26 cellular contexts compared by ENCODE assay signal in genomic region chrX:12648995-12649394, GRCh38.
"Had no signal": no experiment of that assay in that cellular context is flagged by ENCODE, and none has a peak within 500 bp of the region (broad histone marks: within the 10 kb centered on the region; RNA-seq: fewer than 3 reads in every experiment).

No MANE protein-coding gene starts in this region.

- ATAC-seq: effector memory CD8-positive, alpha-beta T cell; esophagus mucosa; foreskin keratinocyte; gastroesophageal sphincter; left lung; lower lobe of right lung; mucosa of descending colon had no signal

- H3K9me3 Mint-ChIP-seq: dendritic cell treated with granulocyte-macrophage colony-stimulating factor and Interleukin-4, amounts not matched to agents 40 ng/mL and 50 ng/mL, for 4 days; effector memory CD8-positive, alpha-beta T cell had no signal

- H3K9me3 ChIP-seq: colonic mucosa, esophagus squamous epithelium, gastroesophageal sphincter, left lung, lower lobe of right lung, mucosa of descending colon had no signal

- H3K27ac ChIP-seq: colonic mucosa, epithelial cell of prostate, esophagus squamous epithelium, foreskin keratinocyte, gastroesophageal sphincter, heart left ventricle, hepatocyte, left lung, lower lobe of right lung had no signal

- DNase-seq: colonic mucosa; cortex of kidney; effector CD8-positive, alpha-beta T cell; effector memory CD8-positive, alpha-beta T cell; endodermal cell; erythroblast; esophagus squamous epithelium; foreskin keratinocyte; hypothalamus; immature natural killer cell; islet precursor cell; left cardiac atrium; left lung; lower lobe of right lung; mesenchymal stem cell; mucosa of descending colon; naive B cell had no signal

- H3K4me2 ChIP-seq: hepatocyte had no signal

- H3K4me3 ChIP-seq: colonic mucosa, esophagus squamous epithelium, gastroesophageal sphincter, heart left ventricle, hepatocyte, left lung, lower lobe of right lung, mucosa of descending colon had no signal

- H3K27ac Mint-ChIP-seq: dendritic cell treated with granulocyte-macrophage colony-stimulating factor and Interleukin-4, amounts not matched to agents 40 ng/mL and 50 ng/mL, for 4 days; effector memory CD8-positive, alpha-beta T cell; endodermal cell; immature natural killer cell; mesothelial cell of epicardium; naive B cell had no signal

- H2AFZ ChIP-seq: hepatocyte had no signal

- H3K36me3 Mint-ChIP-seq: immature natural killer cell, mesothelial cell of epicardium had no signal

- H3K27me3 Mint-ChIP-seq: dendritic cell treated with granulocyte-macrophage colony-stimulating factor and Interleukin-4, amounts not matched to agents 40 ng/mL and 50 ng/mL, for 4 days had no signal

- H3K4me1 Mint-ChIP-seq: endodermal cell, immature natural killer cell, mesothelial cell of epicardium, naive B cell had no signal

- H3K79me2 ChIP-seq: hepatocyte had no signal

- H3K4me1 ChIP-seq: colonic mucosa, esophagus squamous epithelium, foreskin keratinocyte, gastroesophageal sphincter, heart left ventricle, left lung, lower lobe of right lung had no signal

- H3K4me3 Mint-ChIP-seq: dendritic cell treated with granulocyte-macrophage colony-stimulating factor and Interleukin-4, amounts not matched to agents 40 ng/mL and 50 ng/mL, for 4 days; effector memory CD8-positive, alpha-beta T cell; endodermal cell; immature natural killer cell; mesothelial cell of epicardium; naive B cell had no signal

- H3K36me3 ChIP-seq: colonic mucosa, esophagus squamous epithelium, gastroesophageal sphincter, heart left ventricle, left lung, lower lobe of right lung had no signal

- H3K27me3 ChIP-seq: colonic mucosa, foreskin keratinocyte, gastroesophageal sphincter, hepatocyte, left lung had no signal

- FAIRE-seq: endometrium, frontal cortex had no signal
